In the genomic region with DNA sequence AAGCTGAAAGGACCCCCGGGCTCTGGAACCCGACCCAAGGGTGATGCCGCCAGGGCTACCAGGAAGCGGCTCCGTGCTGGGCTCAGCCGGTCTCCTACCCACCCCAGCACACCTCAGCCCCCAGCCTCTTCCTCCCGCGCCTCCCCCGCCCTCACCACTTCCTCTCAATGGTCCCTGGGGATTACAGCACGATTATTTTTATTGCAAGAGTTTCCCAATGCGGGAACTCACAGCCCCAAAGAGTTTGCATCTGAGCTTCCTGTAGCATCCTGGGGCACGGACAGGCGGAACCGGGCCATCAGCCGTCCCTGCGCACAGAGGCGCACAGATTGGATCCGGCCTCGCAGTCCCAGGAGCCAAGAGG, we compare ENCODE assay signal across 7 cellular contexts. TPM values are rescaled to one million over a fixed set of nuclear protein-coding genes. Genes with fewer than 3 reads are reported as not detected.
A peak's percentile ranks its signal among the peaks of the same experiment; 100 is the strongest.
DNase-seq lines count a peak whose midpoint lies in the region; ATAC-seq and TF ChIP-seq lines count a peak whose summit lies in the region.

No MANE protein-coding gene starts in this region.

- H3K27ac Mint-ChIP-seq in effector memory CD8-positive, alpha-beta T cell: peak overlapping the region in 1 of 2 donors; percentile 88
- H3K27ac Mint-ChIP-seq in HFFc6: no peak overlapping the region

- no peak overlapping the region for H3K27ac ChIP-seq in rectal smooth muscle tissue (ENCODE audit: low read depth, low read length)

- no peaks in the 10 kb centered on the region for H3K36me3 ChIP-seq in rectal smooth muscle tissue (ENCODE audit: control insufficient read depth, insufficient read depth, low read length)

- H3K27me3 ChIP-seq in rectal smooth muscle tissue (ENCODE audit: control insufficient read depth, insufficient read depth, low read length): peaks cover 12% of the 10 kb centered on the region

- ATAC-seq in effector memory CD8-positive, alpha-beta T cell (replicated peaks): no peak

- H3K9me3 Mint-ChIP-seq in effector memory CD8-positive, alpha-beta T cell: no peaks in the 10 kb centered on the region
- H3K9me3 Mint-ChIP-seq in HFFc6: no peaks in the 10 kb centered on the region; the same call in none of the 2 replicates

- H3K27me3 Mint-ChIP-seq in effector memory CD8-positive, alpha-beta T cell: no peaks in the 10 kb centered on the region
- H3K27me3 Mint-ChIP-seq in HFFc6 (ENCODE audit: insufficient read depth): peaks cover 13% of the 10 kb centered on the region

- peak overlapping the region; percentile 87 to 90 for H3K4me3 Mint-ChIP-seq in effector memory CD8-positive, alpha-beta T cell
- H3K4me3 Mint-ChIP-seq in HFFc6: no peak overlapping the region

- peaks cover 46 to 47% of the 10 kb centered on the region in 2 donors for H3K4me1 Mint-ChIP-seq in effector memory CD8-positive, alpha-beta T cell (ENCODE audit: low read depth in 2 of 2)
- H3K4me1 Mint-ChIP-seq in HFFc6 (ENCODE audit: low read depth): peaks cover 43% of the 10 kb centered on the region

- H3K36me3 Mint-ChIP-seq in effector memory CD8-positive, alpha-beta T cell (ENCODE audit: insufficient read depth): peaks cover 19% of the 10 kb centered on the region
- no peaks in the 10 kb centered on the region for H3K36me3 Mint-ChIP-seq in HFFc6 (ENCODE audit: low read depth)

- TF ChIP-seq CTCF in HFFc6 (IDR thresholded peaks at IDR 0.05): no peak

- H3K9ac ChIP-seq in rectal smooth muscle tissue (ENCODE audit: low read length): no peak overlapping the region

- no peaks in the 10 kb centered on the region for H3K4me1 ChIP-seq in rectal smooth muscle tissue (ENCODE audit: control insufficient read depth, insufficient read depth, low read length)

- DNase-seq in NOMO-1 (lab: John Stamatoyannopoulos, UW; ENCODE audit: unreplicated experiment in 2 of 2) (peak; percentile 28 to 51), NCI-H1105 treated with DMSO at 0.1 percent for 48 hours (lab: John Stamatoyannopoulos, UW) (no peak), HFFc6 (no peak), D341Med (ENCODE audit: low spot score) (no peak)
- no peak for DNase-seq in effector memory CD8-positive, alpha-beta T cell

- peak overlapping the region; percentile 41 for H3K4me3 ChIP-seq in rectal smooth muscle tissue (ENCODE audit: low read length)

- TF ChIP-seq POLR2A in GM18526 (IDR thresholded peaks at IDR 0.05; ENCODE audit: extremely low read depth, insufficient read length): peak; percentile 69

RNA-seq across cellular contexts. Expression of gene SLX9, which starts 8.7 kb away (rescaled TPM):
- 10 to 100 TPM; 27.7 to 34.7 (median 31.5) TPM for total RNA-seq in HFFc6 (2021; fragmentation: NEBNext Ultra II Directional; extraction: Animal tissue kit (Norgen Biotek cat#: 25700))

RNA-seq across cellular contexts. Expression of gene ITGB2, which starts 10.4 kb away (rescaled TPM):
- total RNA-seq in HFFc6 (2021; fragmentation: NEBNext Ultra II Directional; extraction: Animal tissue kit (Norgen Biotek cat#: 25700)): under 1 TPM in 3 of 6 experiments, not detected in 3; 0.19 to 0.45 (median 0.33) TPM

RNA-seq across cellular contexts. Expression of gene PTTG1IP, which starts 57.6 kb away (rescaled TPM):
- total RNA-seq in HFFc6 (2021; fragmentation: NEBNext Ultra II Directional; extraction: Animal tissue kit (Norgen Biotek cat#: 25700)): 100 to 1,000 TPM; 241 to 290 (median 277) TPM

Comparison
In these comparisons a context has a peak if more than half of its experiments do, and no peak if none do; other contexts are left out.
1. DNase-seq: peak in NOMO-1 (2 of 2); none in effector memory CD8-positive, alpha-beta T cell (0 of 3), NCI-H1105 treated with DMSO at 0.1 percent for 48 hours (single experiment), HFFc6 (single experiment) and D341Med (single experiment).